ENCODE assay signal across 22 cellular contexts in the genomic region with DNA sequence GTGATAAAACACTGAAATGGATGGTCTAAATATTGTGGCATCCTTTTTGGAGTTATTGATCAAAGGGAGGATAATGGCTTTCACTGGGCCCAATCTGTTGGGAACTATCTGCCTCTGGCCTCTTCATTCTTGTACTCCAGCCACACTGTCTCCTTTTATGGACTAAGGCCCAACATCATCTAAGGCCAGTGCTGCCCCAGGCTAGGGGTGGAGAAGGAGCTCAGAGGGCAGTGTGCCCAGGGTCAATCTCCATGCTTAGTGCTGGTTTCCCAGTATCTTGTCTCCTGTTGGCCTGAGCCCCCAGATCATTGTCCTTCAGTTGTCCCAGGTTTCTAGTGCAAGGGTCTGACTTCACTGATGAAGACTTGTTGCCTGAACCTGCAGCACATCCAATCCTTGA.
"Had no signal": no experiment of that assay in that cellular context is flagged by ENCODE, and none has a peak within 500 bp of the region (broad histone marks: within the 10 kb centered on the region; RNA-seq: fewer than 3 reads in every experiment).

No MANE protein-coding gene starts in this region.

- FAIRE-seq: endothelial cell of umbilical vein, frontal cortex, islet of Langerhans, keratinocyte had no signal

- DNase-seq: dermis blood vessel endothelial cell; dorsolateral prefrontal cortex; effector CD4-positive, alpha-beta T cell; effector memory CD4-positive, alpha-beta T cell; foreskin fibroblast; heart left ventricle; left cardiac atrium; left lung; left ventricle myocardium superior; lower lobe of right lung; mesenchymal stem cell; midbrain; naive thymus-derived CD4-positive, alpha-beta T cell; natural killer cell had no signal

- H3K4me1 ChIP-seq: esophagus muscularis mucosa, gastroesophageal sphincter, heart left ventricle, left lung, lower lobe of right lung had no signal

- H3K4me3 ChIP-seq: coronary artery, dorsolateral prefrontal cortex, esophagus muscularis mucosa, gastroesophageal sphincter, heart left ventricle, hepatocyte, left lung, lower lobe of right lung had no signal

- H3K27me3 ChIP-seq: dorsolateral prefrontal cortex, esophagus muscularis mucosa, gastroesophageal sphincter, heart left ventricle, hepatocyte, left lung had no signal

- H3K27ac ChIP-seq: coronary artery, dorsolateral prefrontal cortex, esophagus muscularis mucosa, gastroesophageal sphincter, heart left ventricle, hepatocyte, left lung, lower lobe of right lung had no signal

- H3K9me3 ChIP-seq: esophagus muscularis mucosa, gastroesophageal sphincter, heart left ventricle, left lung, lower lobe of right lung had no signal

- H3K36me3 ChIP-seq: esophagus muscularis mucosa, gastroesophageal sphincter, heart left ventricle, left lung, lower lobe of right lung had no signal
